22 cellular contexts compared by ENCODE assay signal in genomic region chr17:48179071-48179945, GRCh38.
DNase-seq lines count a peak whose midpoint lies in the region; ATAC-seq, FAIRE-seq and TF ChIP-seq lines count a peak whose summit lies in the region.
"Had no signal": no experiment of that assay in that cellular context is flagged by ENCODE, and none has a peak within 500 bp of the region (broad histone marks: within the 10 kb centered on the region; RNA-seq: fewer than 3 reads in every experiment).

No MANE protein-coding gene starts in this region.

- H3K27ac ChIP-seq in A549: no peak overlapping the region
- H3K27ac ChIP-seq: ascending aorta, colonic mucosa, transverse colon had no signal

- H3K4me3 ChIP-seq in A549: no peak overlapping the region
- H3K4me3 ChIP-seq in AG10803 (ENCODE audit: low read length): no peak overlapping the region
- no peak overlapping the region for H3K4me3 ChIP-seq in fibroblast of pulmonary artery (replicated peaks; ENCODE audit: low read depth, low read length)
- H3K4me3 ChIP-seq: ascending aorta, colonic mucosa, transverse colon had no signal

- POLR2A ChIA-PET in A549 (lab: Yijun Ruan, JAX): no interaction called here

- CTCF ChIA-PET in A549 (lab: Yijun Ruan, JAX): interaction anchor here (0.9 to 1.3 kb wide), 4 partner anchors 16 to 129 kb away, joined by 3 read pairs; no protein-coding TSS in a partner anchor

- H3K9me3 ChIP-seq in A549 (no peaks in the 10 kb centered on the region), T-helper 17 cell (ENCODE audit: control insufficient read depth, low read length, poor library complexity, severe bottlenecking) (no peaks in the 10 kb centered on the region)
- H3K9me3 ChIP-seq: ascending aorta, colonic mucosa, transverse colon had no signal

- no peak for FAIRE-seq in A549 (lab: Jason Lieb, UNC)
- FAIRE-seq: small intestine, TTC549 had no signal

- no peak overlapping the region for H3K4me3 Mint-ChIP-seq in T-helper 17 cell
- H3K4me3 Mint-ChIP-seq: H9; naive B cell; stimulated activated naive CD8-positive, alpha-beta T cell treated with anti-CD3 and anti-CD28 coated beads, Interleukin-15, Interleukin-2, amounts not matched to agents 100 ng/mL and 50 ng/mL, for 24 hours had no signal

- no peak for TF ChIP-seq RAD21 in A549 (conservative IDR thresholded peaks at IDR 0.05 in 1 of 2, IDR thresholded peaks at IDR 0.05 in 1 of 2)

- TF ChIP-seq CTCF in A549 (IDR thresholded peaks at IDR 0.05) (no peak), AG10803 (conservative IDR thresholded peaks at IDR 0.05; ENCODE audit: low read length) (no peak), fibroblast of pulmonary artery (IDR thresholded peaks at IDR 0.05; ENCODE audit: low read length, missing control alignments) (no peak)

- ATAC-seq in A549 (no peak), T-helper 17 cell (no peak), HG02678 (IDR thresholded peaks at IDR 0.05; ENCODE audit: unreplicated experiment) (no peak)
- ATAC-seq: left colon, Right ventricle myocardium inferior had no signal

- peak overlapping the region; percentile 84 for H3K27ac Mint-ChIP-seq in T-helper 17 cell
- H3K27ac Mint-ChIP-seq: H9; stimulated activated naive CD8-positive, alpha-beta T cell treated with anti-CD3 and anti-CD28 coated beads, Interleukin-15, Interleukin-2, amounts not matched to agents 100 ng/mL and 50 ng/mL, for 24 hours had no signal

- 58% methylated on average over 4 of the region's 4 CpGs for WGBS in A549 (ENCODE audit: missing lambda C conversion rate)

- H3K4me1 Mint-ChIP-seq in T-helper 17 cell: peaks cover 28% of the 10 kb centered on the region
- H3K4me1 Mint-ChIP-seq: naive B cell had no signal

- no peak for TF ChIP-seq EP300 in A549 (IDR thresholded peaks at IDR 0.05)

- H3K27me3 Mint-ChIP-seq in T-helper 17 cell: no peaks in the 10 kb centered on the region
- H3K27me3 Mint-ChIP-seq: naive B cell; stimulated activated naive CD8-positive, alpha-beta T cell treated with anti-CD3 and anti-CD28 coated beads, Interleukin-15, Interleukin-2, amounts not matched to agents 100 ng/mL and 50 ng/mL, for 24 hours had no signal

- H3K36me3 Mint-ChIP-seq in T-helper 17 cell (ENCODE audit: low read depth): peaks cover 24% of the 10 kb centered on the region

- TF ChIP-seq POLR2A in A549 (IDR thresholded peaks at IDR 0.05; ENCODE audit: low read length): no peak

- H3K4me2 ChIP-seq in A549: no peak overlapping the region

- DNase-seq in A549 (ENCODE audit: low read depth in 1 of 2, low spot score in 1 of 2): no peak
- peak; percentile 44 for DNase-seq in AG10803 (ENCODE audit: low read depth)
- no peak for DNase-seq in T-helper 17 cell
- DNase-seq in fibroblast of pulmonary artery (ENCODE audit: low read depth): peak; percentile 9
- no peak for DNase-seq in NCI-H2171 treated with DMSO at 0.1 percent for 48 hours (lab: John Stamatoyannopoulos, UW)
- DNase-seq in NOMO-1 treated with DMSO at 0.1 percent for 48 hours (lab: John Stamatoyannopoulos, UW; ENCODE audit: unreplicated experiment): no peak
- DNase-seq: activated CD4-positive, alpha-beta T cell treated with anti-CD3 and anti-CD28 coated beads for 48 hours; activated naive CD4-positive, alpha-beta T cell; colonic mucosa; DND-41; H9; left colon; mesenchymal stem cell; naive B cell; small intestine; stimulated activated CD4-positive, alpha-beta T cell treated with anti-CD3 and anti-CD28 coated beads, Interleukin-2, amount 100 ng/mL, for 48 hours; transverse colon had no signal

- peaks cover 5% of the 10 kb centered on the region; the same call in 1 of the 3 replicates for H3K4me1 ChIP-seq in A549
- H3K4me1 ChIP-seq: ascending aorta, colonic mucosa had no signal

TF ChIP-seq in A549, 52 proteins besides CTCF, POLR2A, EP300 and RAD21:
- TF ChIP-seq GATA3 (IDR thresholded peaks at IDR 0.05; ENCODE audit: borderline replicate concordance) (no peak), MAZ (IDR thresholded peaks at IDR 0.05; ENCODE audit: borderline replicate concordance, low read depth, low read length) (no peak), FOSL2 (IDR thresholded peaks at IDR 0.05) (no peak), FOSL2 (CRISPR knock-in tag; IDR thresholded peaks at IDR 0.05) (peak; percentile 69), MAFK (IDR thresholded peaks at IDR 0.05; ENCODE audit: partially characterized antibody) (peak; percentile 56)

Comparison
In these comparisons a context has a peak if more than half of its experiments do, and no peak if none do; other contexts are left out.
1. DNase-seq: peak in AG10803 (single experiment) and fibroblast of pulmonary artery (single experiment); none in A549 (0 of 2), T-helper 17 cell (0 of 3), NCI-H2171 treated with DMSO at 0.1 percent for 48 hours (single experiment) and NOMO-1 treated with DMSO at 0.1 percent for 48 hours (single experiment).